Comparison of ENCODE assay signal across 24 cellular contexts in genomic region chr13:39186205-39186880, GRCh38.
A peak's percentile ranks its signal among the peaks of the same experiment; 100 is the strongest.
DNase-seq lines count a peak whose midpoint lies in the region; ATAC-seq and TF ChIP-seq lines count a peak whose summit lies in the region.
"Had no signal": no experiment of that assay in that cellular context is flagged by ENCODE, and none has a peak within 500 bp of the region (broad histone marks: within the 10 kb centered on the region; RNA-seq: fewer than 3 reads in every experiment).

No MANE protein-coding gene starts in this region.

- H3K36me3 ChIP-seq in thoracic aorta: no peaks in the 10 kb centered on the region
- H3K36me3 ChIP-seq: neutrophil, spleen, thyroid gland had no signal

- TF ChIP-seq CTCF in fibroblast of the aortic adventitia (IDR thresholded peaks at IDR 0.05; ENCODE audit: insufficient read depth, low read length) (no peak), nephron (IDR thresholded peaks at IDR 0.05; ENCODE audit: unreplicated experiment in 3 of 3) (no peak), thoracic aorta (IDR thresholded peaks at IDR 0.05) (no peak)

- H3K27ac ChIP-seq in thoracic aorta: peak overlapping the region; percentile 33 to 51
- H3K27ac ChIP-seq: C4-2B, GM23248, neutrophil, spleen had no signal

- H3K4me3 Mint-ChIP-seq in nephron: no peak overlapping the region
- H3K4me3 Mint-ChIP-seq: activated T-cell treated with anti-CD3 and anti-CD28 coated beads, Interleukin-2, amount 50 U/mL, for 4 hours; brain; stimulated activated effector memory CD8-positive, alpha-beta T cell treated with anti-CD3 and anti-CD28 coated beads, Interleukin-12 subunit alpha, Interleukin-12 subunit beta, amount 100 ng/mL, for 72 hours had no signal

- H3K4me1 ChIP-seq in thoracic aorta (ENCODE audit: control insufficient read depth in 1 of 2, low read depth in 2 of 2): peaks cover 14 to 21% of the 10 kb centered on the region in 2 donors
- H3K4me1 ChIP-seq: spleen had no signal

- H3K27ac Mint-ChIP-seq in nephron: peak overlapping the region in 2 of 3 experiments; percentile 70 to 77
- H3K27ac Mint-ChIP-seq: stimulated activated effector memory CD8-positive, alpha-beta T cell treated with anti-CD3 and anti-CD28 coated beads, Interleukin-12 subunit alpha, Interleukin-12 subunit beta, amount 100 ng/mL, for 72 hours had no signal

- H3K4me3 ChIP-seq in fibroblast of the aortic adventitia (ENCODE audit: low read depth, low read length): no peak overlapping the region
- peak overlapping the region; percentile 10 for H3K4me3 ChIP-seq in thoracic aorta
- H3K4me3 ChIP-seq: GM12878, GM23248, spleen, thyroid gland had no signal

- H3K9me3 Mint-ChIP-seq in nephron: no peaks in the 10 kb centered on the region
- H3K9me3 Mint-ChIP-seq: activated T-cell treated with anti-CD3 and anti-CD28 coated beads, Interleukin-2, amount 50 U/mL, for 4 hours; brain; stimulated activated effector memory CD8-positive, alpha-beta T cell treated with anti-CD3 and anti-CD28 coated beads, Interleukin-12 subunit alpha, Interleukin-12 subunit beta, amount 100 ng/mL, for 72 hours had no signal

- H3K27me3 ChIP-seq in thoracic aorta (replicated peaks; ENCODE audit: insufficient read depth): no peaks in the 10 kb centered on the region
- H3K27me3 ChIP-seq: neutrophil, thyroid gland had no signal

- DNase-seq in cerebellar cortex (ENCODE audit: low spot score) (peak; percentile 15), fibroblast of the aortic adventitia (ENCODE audit: low read depth) (peak; percentile 10), thoracic aorta (ENCODE audit: low spot score) (no peak), NCI-H526 (lab: John Stamatoyannopoulos, UW) (no peak), MV-4-11 (lab: John Stamatoyannopoulos, UW) (no peak)
- DNase-seq: activated CD4-positive, alpha-beta T cell treated with anti-CD3 and anti-CD28 coated beads for 4 hours; activated T-cell treated with anti-CD3 and anti-CD28 coated beads, Interleukin-2, amount 50 U/mL, for 4 hours; effector memory CD4-positive, alpha-beta T cell; mammary epithelial cell; NCI-H1694 treated with DMSO at 0.1 percent for 48 hours; NCI-H2171; NCI-H69; spleen; stimulated activated CD4-positive, alpha-beta T cell treated with anti-CD3 and anti-CD28 coated beads, Interleukin-2, amount 100 ng/mL, for 48 hours; thyroid gland had no signal

- no peaks in the 10 kb centered on the region for H3K27me3 Mint-ChIP-seq in nephron (ENCODE audit: low read depth)
- H3K27me3 Mint-ChIP-seq: brain had no signal

- H3K9me3 ChIP-seq in thoracic aorta: no peaks in the 10 kb centered on the region
- H3K9me3 ChIP-seq: neutrophil, spleen, thyroid gland had no signal

- H3K36me3 Mint-ChIP-seq in nephron (ENCODE audit: low read depth): no peaks in the 10 kb centered on the region
- H3K36me3 Mint-ChIP-seq: brain; stimulated activated effector memory CD8-positive, alpha-beta T cell treated with anti-CD3 and anti-CD28 coated beads, Interleukin-12 subunit alpha, Interleukin-12 subunit beta, amount 100 ng/mL, for 72 hours had no signal

- peaks cover 27% of the 10 kb centered on the region for H3K4me1 Mint-ChIP-seq in nephron
- H3K4me1 Mint-ChIP-seq: brain; stimulated activated effector memory CD8-positive, alpha-beta T cell treated with anti-CD3 and anti-CD28 coated beads, Interleukin-12 subunit alpha, Interleukin-12 subunit beta, amount 100 ng/mL, for 72 hours had no signal

- ATAC-seq in thoracic aorta (ENCODE audit: insufficient number of reproducible peaks, low FRiP score, low read depth) (no peak), HG02678 (IDR thresholded peaks at IDR 0.05; ENCODE audit: unreplicated experiment) (no peak)
- ATAC-seq: activated T-cell treated with anti-CD3 and anti-CD28 coated beads, Interleukin-2, amount 50 U/mL, for 4 hours; GM12878; SK-N-SH treated with all-trans-retinoic acid at 6 μM for 48 hours; stimulated activated effector memory CD8-positive, alpha-beta T cell treated with anti-CD3 and anti-CD28 coated beads, Interleukin-12 subunit alpha, Interleukin-12 subunit beta, amount 100 ng/mL, for 72 hours had no signal

Comparison
In these comparisons a context has a peak if more than half of its experiments do, and no peak if none do; other contexts are left out.
1. DNase-seq: peak in cerebellar cortex (single experiment) and fibroblast of the aortic adventitia (single experiment); none in thoracic aorta (single experiment), NCI-H526 (0 of 2) and MV-4-11 (single experiment).